ENCODE assay signal across 8 cellular contexts in genomic region chr16:22321340-22322001, GRCh38. TPM values are rescaled to one million over a fixed set of nuclear protein-coding genes. Genes with fewer than 3 reads are reported as not detected.
DNase-seq lines count a peak whose midpoint lies in the region; ATAC-seq and TF ChIP-seq lines count a peak whose summit lies in the region.

No MANE protein-coding gene starts in this region.

- no peak overlapping the region for H3K4me3 Mint-ChIP-seq in naive thymus-derived CD8-positive, alpha-beta T cell

- H3K9ac ChIP-seq in NT2/D1 (ENCODE audit: insufficient read length, low read depth) = no peak overlapping the region

- no peaks in the 10 kb centered on the region for H3K27me3 ChIP-seq in NT2/D1 (ENCODE audit: insufficient read depth, insufficient read length)

- no peaks in the 10 kb centered on the region for H3K9me3 Mint-ChIP-seq in naive thymus-derived CD8-positive, alpha-beta T cell

- H3K4me1 Mint-ChIP-seq in naive thymus-derived CD8-positive, alpha-beta T cell = peaks cover 5 to 15% (median 13%) of the 10 kb centered on the region in 4 donors

- no peaks in the 10 kb centered on the region for H3K4me1 ChIP-seq in NT2/D1 (ENCODE audit: insufficient read depth, insufficient read length)

- DNase-seq in CMK (ENCODE audit: low read depth) (peak; percentile 30), HUDEP-2 (lab: John Stamatoyannopoulos, UW; ENCODE audit: unreplicated experiment in 76 of 76) (peak in 52 of 76 experiments; percentile 2 to 51 (median 25)), NT2/D1 (ENCODE audit: low read depth, low spot score) (peak; percentile 64), epithelial cell of proximal tubule (ENCODE audit: low read depth) (no peak)
- DNase-seq in activated CD8-positive, alpha-beta memory T cell treated with anti-CD3 and anti-CD28 coated beads, Interleukin-2, amount 50 U/mL, for 48 hours = peak; percentile 79
- peak; percentile 50 to 83 (median 68) for DNase-seq in naive thymus-derived CD8-positive, alpha-beta T cell
- DNase-seq in stimulated activated naive CD4-positive, alpha-beta T cell (lab: John Stamatoyannopoulos, UW) = peak; percentile 55 to 82 (median 66)

- TF ChIP-seq CTCF in epithelial cell of proximal tubule (conservative IDR thresholded peaks at IDR 0.05; ENCODE audit: low read depth, low read length) = peak; percentile 93

- H3K9me3 ChIP-seq in NT2/D1 (ENCODE audit: insufficient read depth, low read length) = no peaks in the 10 kb centered on the region

- H3K36me3 Mint-ChIP-seq in naive thymus-derived CD8-positive, alpha-beta T cell = peaks cover 0 to 73% (median 13%) of the 10 kb centered on the region in 3 donors

- peak; percentile 73 to 78 for ATAC-seq in naive thymus-derived CD8-positive, alpha-beta T cell
- no peak for ATAC-seq in HG03280 (IDR thresholded peaks at IDR 0.05; ENCODE audit: unreplicated experiment)

- peaks cover 94% of the 10 kb centered on the region for H3K36me3 ChIP-seq in NT2/D1 (ENCODE audit: insufficient read depth, insufficient read length, low read length)

- H3K4me3 ChIP-seq in NT2/D1 (ENCODE audit: insufficient read length, low read depth) = no peak overlapping the region
- H3K4me3 ChIP-seq in epithelial cell of proximal tubule (ENCODE audit: low read depth, low read length) = no peak overlapping the region

- H3K27ac Mint-ChIP-seq in naive thymus-derived CD8-positive, alpha-beta T cell = peak overlapping the region in 9 of 10 donors; percentile 70 to 90 (median 83)

- POLR2A ChIA-PET in naive thymus-derived CD8-positive, alpha-beta T cell (lab: Charles Lee) = interaction anchor here (0.8 to 1.6 kb wide), 3 partner anchors 8 to 52 kb away, joined by 3 to 4 read pairs (median 4); no protein-coding TSS in a partner anchor

- no peaks in the 10 kb centered on the region for H3K27me3 Mint-ChIP-seq in naive thymus-derived CD8-positive, alpha-beta T cell

RNA-seq across cellular contexts. Expression of gene POLR3E, which starts 24.3 kb away (rescaled TPM):
- 31.2 and 46.9 TPM in 2 replicates for total RNA-seq in epithelial cell of proximal tubule
- total RNA-seq in naive thymus-derived CD8-positive, alpha-beta T cell = 100 to 1,000 TPM; 107 to 110 TPM
- polyA plus RNA-seq in naive thymus-derived CD8-positive, alpha-beta T cell = 10 to 100 TPM; 11.1 to 13.9 (median 11.5) TPM

RNA-seq across cellular contexts. Expression of gene CDR2, which starts 52.9 kb away (rescaled TPM):
- total RNA-seq in epithelial cell of proximal tubule = 36.1 and 37.0 TPM in 2 replicates
- total RNA-seq in naive thymus-derived CD8-positive, alpha-beta T cell = 10 to 100 TPM; 68.7 to 78.3 TPM
- polyA plus RNA-seq in naive thymus-derived CD8-positive, alpha-beta T cell = 10 to 100 TPM; 46.8 to 91.0 (median 66.9) TPM
